ENCODE assay signal across 13 cellular contexts in the genomic region with DNA sequence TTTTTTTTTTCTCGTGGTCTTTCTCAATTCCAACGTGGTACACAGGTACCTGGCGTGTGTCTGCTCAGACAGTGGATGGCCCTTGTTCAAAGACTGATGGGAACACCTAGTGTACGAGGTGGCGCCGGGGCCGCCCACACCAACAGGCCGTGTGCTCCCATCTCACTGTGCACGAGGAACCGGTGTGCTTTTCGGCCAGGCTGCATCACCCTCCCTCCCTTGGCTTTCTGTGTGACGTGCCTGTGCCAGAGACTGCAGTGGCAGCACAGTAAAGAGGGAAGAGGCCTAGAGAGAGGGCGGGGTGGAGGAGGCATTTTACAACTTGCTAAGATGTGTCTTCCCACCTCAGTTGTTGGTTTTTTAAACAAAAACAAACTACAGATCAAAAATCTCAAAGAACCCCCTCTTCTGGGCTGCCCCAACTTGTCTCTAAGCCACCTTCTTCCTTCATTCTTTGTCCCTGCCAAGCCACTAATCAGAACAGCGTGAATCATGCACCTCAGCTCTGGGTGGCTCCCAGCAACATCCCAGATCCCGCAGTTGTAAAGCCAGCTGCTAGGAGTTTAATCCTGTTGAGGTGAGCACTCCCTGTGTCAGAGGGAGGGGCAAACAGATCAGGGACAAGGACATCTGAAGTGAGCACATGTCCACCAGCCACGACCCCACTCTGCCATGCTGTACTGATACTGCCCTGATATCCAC. TPM values are rescaled to one million over a fixed set of nuclear protein-coding genes. Genes with fewer than 3 reads are reported as not detected.
DNase-seq lines count a peak whose midpoint lies in the region; TF ChIP-seq lines count a peak whose summit lies in the region.
"Had no signal": no experiment of that assay in that cellular context is flagged by ENCODE, and none has a peak within 500 bp of the region (broad histone marks: within the 10 kb centered on the region; RNA-seq: fewer than 3 reads in every experiment).

No MANE protein-coding gene starts in this region.

- no peak overlapping the region for H3K9ac ChIP-seq in stomach smooth muscle (ENCODE audit: low read length in 2 of 2)

- H3K27ac Mint-ChIP-seq in glutamatergic neuron (ENCODE audit: unreplicated experiment): no peak overlapping the region
- H3K27ac Mint-ChIP-seq: activated T-helper 1 cell treated with anti-CD3 and anti-CD28 coated beads, Interleukin-12 subunit alpha, Interleukin-12 subunit beta, Interleukin-2, Interleukin-4 antibody, amounts not matched to agents 30 ng/mL and 10 ng/mL and 1 ng/mL, durations not matched to agents 14 hours and 24 hours and 36 hours had no signal

- TF ChIP-seq POLR2A in breast epithelium (IDR thresholded peaks at IDR 0.05): no peak

- intact Hi-C loops in breast epithelium (cut with DNase I; ENCODE audit: low total_unique reads): no loop called here

- H3K9me3 Mint-ChIP-seq in glutamatergic neuron (ENCODE audit: unreplicated experiment): no peaks in the 10 kb centered on the region
- H3K9me3 Mint-ChIP-seq: activated T-helper 1 cell treated with anti-CD3 and anti-CD28 coated beads, Interleukin-12 subunit alpha, Interleukin-12 subunit beta, Interleukin-2, Interleukin-4 antibody, amounts not matched to agents 30 ng/mL and 10 ng/mL and 1 ng/mL, durations not matched to agents 14 hours and 24 hours and 36 hours had no signal

- H3K4me3 ChIP-seq in breast epithelium: no peak overlapping the region
- no peak overlapping the region for H3K4me3 ChIP-seq in right atrium auricular region
- peak overlapping the region in 1 of 2 donors; percentile 44 for H3K4me3 ChIP-seq in stomach smooth muscle (ENCODE audit: low read length in 2 of 2)

- H3K4me1 Mint-ChIP-seq in glutamatergic neuron (ENCODE audit: low read depth, unreplicated experiment): peaks cover 7% of the 10 kb centered on the region

- H3K27me3 ChIP-seq in breast epithelium (no peaks in the 10 kb centered on the region), right atrium auricular region (no peaks in the 10 kb centered on the region), stomach smooth muscle (ENCODE audit: control insufficient read depth in 1 of 2, insufficient read depth in 2 of 2, low read length in 2 of 2) (no peaks in the 10 kb centered on the region)

- H3K36me3 ChIP-seq in breast epithelium (no peaks in the 10 kb centered on the region), right atrium auricular region (no peaks in the 10 kb centered on the region), stomach smooth muscle (ENCODE audit: control insufficient read depth in 2 of 2, insufficient read depth in 2 of 2, low read length in 2 of 2) (no peaks in the 10 kb centered on the region)

- DNase-seq in LoVo (ENCODE audit: low spot score) (peak; percentile 46), breast epithelium (ENCODE audit: low spot score in 2 of 2) (peak in 1 of 2 donors; percentile 74), right atrium auricular region (ENCODE audit: low spot score) (peak; percentile 34), HK-2 (ENCODE audit: unreplicated experiment) (no peak), NCI-H446 treated with DMSO at 0.1 percent for 48 hours (lab: John Stamatoyannopoulos, UW) (no peak), glutamatergic neuron (no peak), HuH-7.5 (ENCODE audit: low spot score) (no peak)
- DNase-seq: GOT3; MV-4-11; stimulated activated naive CD4-positive, alpha-beta T cell had no signal

- H3K27ac ChIP-seq in breast epithelium: peak overlapping the region; percentile 77 to 79
- H3K27ac ChIP-seq in right atrium auricular region: peak overlapping the region; percentile 65 to 80
- peak overlapping the region; percentile 87 for H3K27ac ChIP-seq in stomach smooth muscle (ENCODE audit: low read length)
- H3K27ac ChIP-seq: C4-2B had no signal

- H3K27me3 Mint-ChIP-seq in glutamatergic neuron (ENCODE audit: unreplicated experiment): peaks cover 4% of the 10 kb centered on the region

- H3K4me1 ChIP-seq in breast epithelium (peaks cover 0 to 2% of the 10 kb centered on the region in 2 donors), right atrium auricular region (peaks cover 0 to 37% of the 10 kb centered on the region in 2 donors), stomach smooth muscle (ENCODE audit: control insufficient read depth, insufficient read depth, low read length) (peaks cover 44% of the 10 kb centered on the region)

- no peak for TF ChIP-seq CTCF in breast epithelium (IDR thresholded peaks at IDR 0.05)
- no peak for TF ChIP-seq CTCF in right atrium auricular region (IDR thresholded peaks at IDR 0.05)
- no peak for TF ChIP-seq CTCF in glutamatergic neuron (IDR thresholded peaks at IDR 0.05; ENCODE audit: partially characterized antibody, unreplicated experiment)

- H3K9me3 ChIP-seq in breast epithelium (no peaks in the 10 kb centered on the region), right atrium auricular region (no peaks in the 10 kb centered on the region), stomach smooth muscle (ENCODE audit: control insufficient read depth in 2 of 2, low read length in 2 of 2) (no peaks in the 10 kb centered on the region)

- H3K36me3 Mint-ChIP-seq in glutamatergic neuron (ENCODE audit: unreplicated experiment): peaks cover 2% of the 10 kb centered on the region

- H3K4me3 Mint-ChIP-seq in glutamatergic neuron (ENCODE audit: unreplicated experiment): no peak overlapping the region
- H3K4me3 Mint-ChIP-seq: activated T-helper 1 cell treated with anti-CD3 and anti-CD28 coated beads, Interleukin-12 subunit alpha, Interleukin-12 subunit beta, Interleukin-2, Interleukin-4 antibody, amounts not matched to agents 30 ng/mL and 10 ng/mL and 1 ng/mL, durations not matched to agents 14 hours and 24 hours and 36 hours had no signal

RNA-seq across cellular contexts. Expression of gene IRF2BP2, which starts 20.8 kb away (rescaled TPM):
- 100 to 1,000 TPM in 1 of 3 donors, 10 to 100 TPM in 2; 60.3 to 108 (median 84.9) TPM for total RNA-seq in breast epithelium
- 10 to 100 TPM; 74.5 to 76.3 TPM for total RNA-seq in right atrium auricular region
- 199 TPM for total RNA-seq in glutamatergic neuron (ENCODE audit: unreplicated experiment)

Comparison
In these comparisons a context has a peak if more than half of its experiments do, and no peak if none do; other contexts are left out.
1. DNase-seq: peak in LoVo (single experiment) and right atrium auricular region (single experiment); none in HK-2 (single experiment), NCI-H446 treated with DMSO at 0.1 percent for 48 hours (single experiment), glutamatergic neuron (single experiment) and HuH-7.5 (single experiment).
2. Peak in every context shown above with its lines, with median percentiles within 50 percentile points of each other: H3K27ac ChIP-seq.